ENCODE assay signal across 15 cellular contexts in the genomic region with DNA sequence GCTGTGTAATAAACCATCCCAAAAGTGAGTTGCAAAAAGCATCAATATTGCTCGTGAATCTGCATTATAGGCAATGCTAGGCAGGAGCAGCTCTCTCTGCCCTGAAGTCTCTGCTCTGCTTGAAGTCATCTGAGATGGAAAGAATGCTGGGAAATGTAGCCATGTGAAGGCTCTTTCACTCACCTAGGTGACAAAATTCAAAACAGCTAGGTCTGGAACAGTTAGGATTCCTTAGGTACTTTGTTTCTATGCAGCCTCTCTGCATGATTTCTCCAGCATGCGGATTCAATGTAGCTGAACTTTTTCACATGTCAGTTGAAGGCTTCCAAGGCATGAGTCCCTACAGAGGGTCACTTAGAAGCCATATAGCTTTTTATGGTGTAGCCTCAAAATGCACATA.
DNase-seq lines count a peak whose midpoint lies in the region; ATAC-seq, FAIRE-seq and TF ChIP-seq lines count a peak whose summit lies in the region.
"Had no signal": no experiment of that assay in that cellular context is flagged by ENCODE, and none has a peak within 500 bp of the region (broad histone marks: within the 10 kb centered on the region; RNA-seq: fewer than 3 reads in every experiment).

No MANE protein-coding gene starts in this region.

- H3K36me3 ChIP-seq in mesendoderm (ENCODE audit: control insufficient read depth, insufficient read depth, low read length) = no peaks in the 10 kb centered on the region

- no peak overlapping the region for H3K56ac ChIP-seq in mesendoderm (ENCODE audit: low read length)

- no peaks in the 10 kb centered on the region for H3K79me2 ChIP-seq in mesendoderm (ENCODE audit: control insufficient read depth, insufficient read depth, low read length)

- H2BK5ac ChIP-seq in mesendoderm (ENCODE audit: low read length) = no peak overlapping the region

- ATAC-seq in GM19351 (IDR thresholded peaks at IDR 0.05; ENCODE audit: unreplicated experiment) (peak; percentile 23), HG02623 (IDR thresholded peaks at IDR 0.05; ENCODE audit: unreplicated experiment) (peak; percentile 9), HG03469 (IDR thresholded peaks at IDR 0.05; ENCODE audit: unreplicated experiment) (no peak)

- FAIRE-seq in HTR-8/SVneo (lab: Jason Lieb, UNC) = peak; percentile 9
- FAIRE-seq: H54 had no signal

- H4K8ac ChIP-seq in mesendoderm (ENCODE audit: low read depth, low read length) = no peak overlapping the region

- H3K9ac ChIP-seq in mesendoderm (ENCODE audit: low read length) = no peak overlapping the region

- no peak overlapping the region for H2BK15ac ChIP-seq in mesendoderm (replicated peaks; ENCODE audit: low read depth)

- no peaks in the 10 kb centered on the region for H3K4me1 ChIP-seq in mesendoderm (ENCODE audit: control insufficient read depth, low read depth, low read length)

- H3K27me3 ChIP-seq in mesendoderm (ENCODE audit: insufficient read depth, low read length, poor library complexity) = no peaks in the 10 kb centered on the region

- no peak overlapping the region for H3K4me2 ChIP-seq in mesendoderm (ENCODE audit: low read length)
- H3K4me2 ChIP-seq: PC-9 had no signal

- no peak overlapping the region for H2AK5ac ChIP-seq in mesendoderm (ENCODE audit: low read length)

- no CpG with 5 or more reads among the region's 2 CpGs for WGBS in mesendoderm (ENCODE audit: extremely low coverage, insufficient coverage, low lambda C conversion rate)

- H3K79me1 ChIP-seq in mesendoderm (ENCODE audit: low read length) = no peaks in the 10 kb centered on the region

- H3K4ac ChIP-seq in mesendoderm (ENCODE audit: low read depth, low read length) = no peak overlapping the region

- H3K18ac ChIP-seq in mesendoderm (ENCODE audit: low read length) = no peak overlapping the region

- no peak for TF ChIP-seq CTCF in GM10266 (IDR thresholded peaks at IDR 0.05; ENCODE audit: control insufficient read depth, insufficient read depth, low read depth, missing control alignments)

- DNase-seq in HTR-8/SVneo (ENCODE audit: insufficient read length, low spot score) (no peak), mesendoderm (peak; percentile 87), GM10266 (ENCODE audit: extremely low spot score) (no peak), HCEC 1CT (no peak), mucosa of gallbladder (ENCODE audit: low spot score) (no peak)
- DNase-seq: DMS53, NCI-H187 treated with DMSO at 0.1 percent for 48 hours, NCI-H446, NCI-H748 treated with DMSO at 0.1 percent for 48 hours, PC-9 had no signal

- no peak overlapping the region for H3K23ac ChIP-seq in mesendoderm (ENCODE audit: low read length)

- H3K4me3 ChIP-seq in mesendoderm (ENCODE audit: low read length) = no peak overlapping the region
- H3K4me3 ChIP-seq: PC-9 had no signal

- no peak overlapping the region for H3K27ac ChIP-seq in mesendoderm (ENCODE audit: low read depth, low read length)
- H3K27ac ChIP-seq: C4-2B, PC-9 had no signal

- H2BK120ac ChIP-seq in mesendoderm (ENCODE audit: low read depth, low read length) = no peak overlapping the region

- no peak overlapping the region for H4K5ac ChIP-seq in mesendoderm (ENCODE audit: low read length)
